Comparison of ENCODE assay signal across 1 cellular context in the genomic region with DNA sequence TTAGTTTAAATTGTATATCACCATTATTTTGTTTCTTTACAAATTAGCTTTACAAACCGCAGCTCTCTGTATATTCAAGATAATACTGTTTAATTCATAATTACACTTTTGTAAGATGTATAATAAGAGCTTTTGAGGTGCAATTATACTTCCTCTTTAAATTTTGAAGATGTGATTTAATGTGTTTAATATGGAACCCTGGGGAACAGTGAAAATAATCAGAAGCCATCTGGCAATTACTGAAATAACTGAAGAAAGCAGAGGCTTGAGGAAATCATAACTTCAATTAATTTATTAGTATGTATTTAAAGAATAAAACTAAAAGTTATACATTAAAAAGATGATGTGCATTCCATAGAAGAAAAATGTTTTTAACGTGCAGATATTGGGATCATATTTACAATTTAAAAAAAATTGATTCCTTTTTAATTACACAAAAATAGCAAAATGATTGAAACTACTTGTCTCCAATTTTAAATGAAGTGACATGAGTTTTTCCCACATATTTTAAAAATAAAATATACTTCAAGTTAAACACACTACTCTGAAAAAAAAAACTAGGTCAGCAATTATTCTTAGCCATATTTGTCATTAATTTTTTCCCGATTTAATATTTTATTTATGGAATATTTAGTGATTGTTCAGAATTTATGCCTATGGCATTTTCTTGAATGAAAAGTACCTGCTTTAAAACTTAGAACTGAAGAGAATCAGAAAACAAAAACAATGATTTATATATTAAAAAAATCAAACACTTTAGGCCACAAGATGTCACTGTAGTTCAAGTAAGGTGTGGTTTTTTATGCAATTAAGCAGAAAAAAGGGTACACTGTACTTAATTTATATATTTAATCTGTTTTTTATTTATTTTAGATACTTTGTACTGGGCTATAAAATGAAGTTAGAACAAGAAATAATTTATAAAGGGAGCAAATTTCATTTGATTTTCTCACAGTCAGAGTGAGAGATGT.
TF ChIP-seq lines count a peak whose summit lies in the region.

No MANE protein-coding gene starts in this region.

TF ChIP-seq in GM23338, 12 proteins besides CTCF, POLR2A, EP300 and RAD21 (continued from another document):
- TF ChIP-seq ZNF462 (CRISPR knock-in tag; IDR thresholded peaks at IDR 0.05) (no peak), JUNB (IDR thresholded peaks at IDR 0.05; ENCODE audit: unreplicated experiment) (no peak), ETS1 (IDR thresholded peaks at IDR 0.05) (no peak), REST (IDR thresholded peaks at IDR 0.05; ENCODE audit: unreplicated experiment) (no peak), STAT1 (IDR thresholded peaks at IDR 0.05; ENCODE audit: unreplicated experiment) (no peak)
